Comparison of ENCODE assay signal across 10 cellular contexts in genomic region chr7:17506090-17506489, GRCh38.
A peak's percentile ranks its signal among the peaks of the same experiment; 100 is the strongest.
DNase-seq lines count a peak whose midpoint lies in the region; ATAC-seq and TF ChIP-seq lines count a peak whose summit lies in the region.
"Had no signal": no experiment of that assay in that cellular context is flagged by ENCODE, and none has a peak within 500 bp of the region (broad histone marks: within the 10 kb centered on the region; RNA-seq: fewer than 3 reads in every experiment).

No MANE protein-coding gene starts in this region.

- TF ChIP-seq CTCF in astrocyte of the spinal cord (IDR thresholded peaks at IDR 0.05; ENCODE audit: low read depth, low read length) (no peak), upper lobe of right lung (IDR thresholded peaks at IDR 0.05) (no peak)

- in situ Hi-C loops in astrocyte of the spinal cord (cut with HindIII; ENCODE audit: low sequenced_read_pairs), result no loop called here

- H3K9me3 ChIP-seq in upper lobe of right lung, result no peaks in the 10 kb centered on the region

- no peaks in the 10 kb centered on the region for H3K36me3 ChIP-seq in upper lobe of right lung

- H3K4me3 ChIP-seq in astrocyte of the spinal cord (ENCODE audit: low read depth, low read length) (no peak overlapping the region), upper lobe of right lung (no peak overlapping the region)

- H3K27ac ChIP-seq in upper lobe of right lung, result peak overlapping the region; percentile 8
- H3K27ac ChIP-seq: VCaP had no signal

- ATAC-seq in HG03039 (IDR thresholded peaks at IDR 0.05; ENCODE audit: unreplicated experiment), result peak; percentile 87
- ATAC-seq in upper lobe of right lung, result peak; percentile 74
- ATAC-seq in activated CD4-positive, CD25-positive, alpha-beta regulatory T cell treated with anti-CD3 and anti-CD28 coated beads, Interleukin-2, amount 50 U/mL, for 24 hours, result no peak

- no peaks in the 10 kb centered on the region for H3K27me3 ChIP-seq in upper lobe of right lung

- intact Hi-C loops in upper lobe of right lung (cut with DNase I), result no loop called here

- peaks cover 3% of the 10 kb centered on the region for H3K4me1 ChIP-seq in upper lobe of right lung

- DNase-seq in NCI-H1417 (lab: John Stamatoyannopoulos, UW) (peak in 2 of 3 experiments; percentile 11 to 57), NCI-H1417 treated with DMSO at 0.1 percent for 48 hours (lab: John Stamatoyannopoulos, UW) (no peak), astrocyte of the spinal cord (ENCODE audit: low read depth, low spot score) (peak; percentile 41), upper lobe of right lung (no peak), DMS79 (lab: John Stamatoyannopoulos, UW) (no peak), amniotic stem cell (lab: John Stamatoyannopoulos, UW) (no peak)
- DNase-seq: GOT3 had no signal

Comparison
In these comparisons a context has a peak if more than half of its experiments do, and no peak if none do; other contexts are left out.
1. DNase-seq: peak in NCI-H1417 (2 of 3) and astrocyte of the spinal cord (single experiment); none in NCI-H1417 treated with DMSO at 0.1 percent for 48 hours (single experiment), upper lobe of right lung (single experiment), DMS79 (single experiment) and amniotic stem cell (single experiment).
2. ATAC-seq: peak in HG03039 (single experiment) and upper lobe of right lung (single experiment); none in activated CD4-positive, CD25-positive, alpha-beta regulatory T cell treated with anti-CD3 and anti-CD28 coated beads, Interleukin-2, amount 50 U/mL, for 24 hours (0 of 2).